ENCODE assay signal across 1 cellular context in genomic region chr1:206717237-206717989, GRCh38.
TF ChIP-seq lines count a peak whose summit lies in the region.

No MANE protein-coding gene starts in this region.

TF ChIP-seq in K562, 482 proteins besides CTCF, POLR2A, EP300 and RAD21 (continues in another document):
- TF ChIP-seq NR2C1 (IDR thresholded peaks at IDR 0.05) (peak; percentile 75), NR2C1 (tag; IDR thresholded peaks at IDR 0.05) (peak; percentile 96), ETV1 (tag; conservative IDR thresholded peaks at IDR 0.05; ENCODE audit: low read depth) (peak; percentile 83), ZNF146 (CRISPR knock-in tag; IDR thresholded peaks at IDR 0.05; ENCODE audit: unreplicated experiment) (no peak), MECOM (CRISPR knock-in tag; IDR thresholded peaks at IDR 0.05) (peak; percentile 69; the same call in 1 of the 2 replicates), PML (IDR thresholded peaks at IDR 0.05; ENCODE audit: low read length) (peak; percentile 53; the same call in 1 of the 2 replicates), TCF3 (CRISPR knock-in tag; IDR thresholded peaks at IDR 0.05) (peak; percentile 72), GABPA (tag; conservative IDR thresholded peaks at IDR 0.05; ENCODE audit: low read depth) (peak; percentile 60), KLF13 (tag; IDR thresholded peaks at IDR 0.05; ENCODE audit: borderline replicate concordance, low read depth) (0 out of 2 replicates have a peak, but pooled peaks have one; percentile 7), ATF1 (CRISPR knock-in tag; IDR thresholded peaks at IDR 0.05) (no peak), ATF1 (tag; IDR thresholded peaks at IDR 0.05) (peak; percentile 55), MTA3 (IDR thresholded peaks at IDR 0.05; ENCODE audit: borderline replicate concordance) (peak; percentile 88), ZBTB17 (CRISPR knock-in tag; IDR thresholded peaks at IDR 0.05) (no peak), CBX2 (IDR thresholded peaks at IDR 0.05; ENCODE audit: insufficient read depth, low read length, poor library complexity, severe bottlenecking) (no peak), CUX1 (CRISPR knock-in tag; IDR thresholded peaks at IDR 0.05) (no peak; the same call in 1 of the 2 replicates), ZBTB12 (CRISPR knock-in tag; IDR thresholded peaks at IDR 0.05) (no peak), ZNF584 (CRISPR knock-in tag; IDR thresholded peaks at IDR 0.05; ENCODE audit: low read depth) (peak; percentile 93), SMARCC2 (IDR thresholded peaks at IDR 0.05; ENCODE audit: low read depth) (0 out of 2 replicates have a peak, but pooled peaks have one; percentile 50), MYC (IDR thresholded peaks at IDR 0.05; ENCODE audit: low read depth, low read length) (peak; percentile 65; the same call in 1 of the 2 replicates), MYC (CRISPR knock-in tag; IDR thresholded peaks at IDR 0.05; ENCODE audit: borderline replicate concordance, low read depth) (no peak), TAL1 (IDR thresholded peaks at IDR 0.05) (peak; percentile 41), ZNF511 (CRISPR knock-in tag; IDR thresholded peaks at IDR 0.05) (peak; percentile 34; the same call in 1 of the 2 replicates), MEF2D (tag; conservative IDR thresholded peaks at IDR 0.05; ENCODE audit: low read depth) (0 out of 2 replicates have a peak, but pooled peaks have one; percentile 54), RHOXF2B (CRISPR knock-in tag; conservative IDR thresholded peaks at IDR 0.05) (0 out of 2 replicates have a peak, but pooled peaks have one; percentile 24), CBFA2T3 (IDR thresholded peaks at IDR 0.05) (peak; percentile 76), ZNF583 (CRISPR knock-in tag; IDR thresholded peaks at IDR 0.05) (peak; percentile 26; the same call in 1 of the 2 replicates), HOXB6 (CRISPR knock-in tag; IDR thresholded peaks at IDR 0.05; ENCODE audit: borderline replicate concordance) (no peak), ZNF507 (tag; conservative IDR thresholded peaks at IDR 0.05) (no peak), HDAC2 (IDR thresholded peaks at IDR 0.05) (0 out of 2 replicates have a peak, but pooled peaks have one; percentile 76), ZBTB11 (CRISPR knock-in tag; IDR thresholded peaks at IDR 0.05) (peak in 1 of 3 experiments; percentile 75; a peak in 1 of 6 replicates), SOX6 (IDR thresholded peaks at IDR 0.05) (peak; percentile 79), ZNF174 (CRISPR knock-in tag; IDR thresholded peaks at IDR 0.05) (0 out of 2 replicates have a peak, but pooled peaks have one; percentile 18), NFE2 (IDR thresholded peaks at IDR 0.05; ENCODE audit: low read depth) (0 out of 2 replicates have a peak, but pooled peaks have one; percentile 17), LARP7 (IDR thresholded peaks at IDR 0.05) (no peak), KAT8 (IDR thresholded peaks at IDR 0.05; ENCODE audit: low read depth) (no peak), ATF4 (CRISPR knock-in tag; IDR thresholded peaks at IDR 0.05) (peak; percentile 68), FOXJ2 (tag; IDR thresholded peaks at IDR 0.05) (peak; percentile 66; the same call in 1 of the 2 replicates), JUND (IDR thresholded peaks at IDR 0.05; ENCODE audit: borderline replicate concordance, low read depth, low read length) (peak; percentile 74; the same call in 1 of the 2 replicates), JUND (tag; IDR thresholded peaks at IDR 0.05; ENCODE audit: borderline replicate concordance, low read depth, low read length) (peak; percentile 76; the same call in 1 of the 3 replicates), SIN3B (IDR thresholded peaks at IDR 0.05; ENCODE audit: low read depth) (no peak), ZBTB34 (CRISPR knock-in tag; IDR thresholded peaks at IDR 0.05) (no peak), MCM5 (IDR thresholded peaks at IDR 0.05; ENCODE audit: low read depth) (no peak), CBFA2T2 (conservative IDR thresholded peaks at IDR 0.05) (peak; percentile 49), ILF3 (IDR thresholded peaks at IDR 0.05; ENCODE audit: borderline replicate concordance) (no peak), NRF1 (conservative IDR thresholded peaks at IDR 0.05 in 1 of 2, IDR thresholded peaks at IDR 0.05 in 1 of 2) (no peak), ZEB2 (IDR thresholded peaks at IDR 0.05) (peak; percentile 58), CTBP1 (IDR thresholded peaks at IDR 0.05; ENCODE audit: borderline replicate concordance) (peak; percentile 98), BACH1 (tag; IDR thresholded peaks at IDR 0.05) (peak; percentile 91; the same call in 1 of the 2 replicates), STAT5B (CRISPR knock-in tag; IDR thresholded peaks at IDR 0.05) (no peak), MEIS2 (IDR thresholded peaks at IDR 0.05; ENCODE audit: partially characterized antibody) (peak; percentile 17), GATAD2A (IDR thresholded peaks at IDR 0.05) (no peak), ZNF217 (CRISPR knock-in tag; IDR thresholded peaks at IDR 0.05) (no peak), MXD1 (CRISPR knock-in tag; IDR thresholded peaks at IDR 0.05; ENCODE audit: borderline replicate concordance, poor library complexity, severe bottlenecking) (no peak), GTF2E2 (tag; IDR thresholded peaks at IDR 0.05) (peak; percentile 61; the same call in 1 of the 2 replicates), HNRNPLL (IDR thresholded peaks at IDR 0.05; ENCODE audit: low read depth, low read length, poor library complexity, severe bottlenecking) (no peak), MBD1 (CRISPR knock-in tag; IDR thresholded peaks at IDR 0.05) (no peak), HDAC1 (IDR thresholded peaks at IDR 0.05) (peak in 1 of 2 experiments; percentile 54; a peak in 1 of 4 replicates), SMARCE1 (IDR thresholded peaks at IDR 0.05) (peak; percentile 69; the same call in 1 of the 2 replicates), RNF2 (IDR thresholded peaks at IDR 0.05) (peak; percentile 94; the same call in 1 of the 2 replicates), NEUROD1 (IDR thresholded peaks at IDR 0.05; ENCODE audit: borderline replicate concordance, low read depth, low read length, partially characterized antibody) (peak; percentile 33), SRSF3 (IDR thresholded peaks at IDR 0.05; ENCODE audit: insufficient read depth, low read length) (no peak), HDAC3 (IDR thresholded peaks at IDR 0.05; ENCODE audit: borderline replicate concordance, partially characterized antibody) (peak; percentile 72)
